10 cellular contexts compared by ENCODE assay signal in genomic region chr3:176579741-176580185, GRCh38.
DNase-seq lines count a peak whose midpoint lies in the region; ATAC-seq and TF ChIP-seq lines count a peak whose summit lies in the region.
"Had no signal": no experiment of that assay in that cellular context is flagged by ENCODE, and none has a peak within 500 bp of the region (broad histone marks: within the 10 kb centered on the region; RNA-seq: fewer than 3 reads in every experiment).

No MANE protein-coding gene starts in this region.

- H3K27ac ChIP-seq in KMS-11, result peak overlapping the region; percentile 45; the same call in 1 of the 2 replicates
- no peak overlapping the region for H3K27ac ChIP-seq in mesendoderm (ENCODE audit: low read depth, low read length)
- H3K27ac ChIP-seq: thoracic aorta had no signal

- H3K27me3 ChIP-seq in KMS-11 (ENCODE audit: insufficient read depth, low read depth) (no peaks in the 10 kb centered on the region), mesendoderm (ENCODE audit: insufficient read depth, low read length, poor library complexity) (no peaks in the 10 kb centered on the region)

- peaks cover 45% of the 10 kb centered on the region for H3K4me1 ChIP-seq in KMS-11 (ENCODE audit: low read depth, poor library complexity, severe bottlenecking)
- H3K4me1 ChIP-seq in mesendoderm (ENCODE audit: control insufficient read depth, low read depth, low read length), result no peaks in the 10 kb centered on the region

- no CpG with 5 or more reads among the region's 2 CpGs for WGBS in mesendoderm (ENCODE audit: extremely low coverage, insufficient coverage, low lambda C conversion rate)

- H3K56ac ChIP-seq in mesendoderm (ENCODE audit: low read length), result no peak overlapping the region

- H3K36me3 ChIP-seq in KMS-11 (ENCODE audit: insufficient read depth), result no peaks in the 10 kb centered on the region
- H3K36me3 ChIP-seq in mesendoderm (ENCODE audit: control insufficient read depth, insufficient read depth, low read length), result no peaks in the 10 kb centered on the region
- H3K36me3 ChIP-seq: thoracic aorta had no signal

- no peaks in the 10 kb centered on the region for H3K36me3 Mint-ChIP-seq in chondrocyte (ENCODE audit: low read depth)

- no peaks in the 10 kb centered on the region for H3K79me1 ChIP-seq in mesendoderm (ENCODE audit: low read length)

- H3K27me3 Mint-ChIP-seq in chondrocyte (ENCODE audit: low read depth), result peaks cover 6% of the 10 kb centered on the region

- DNase-seq in iris pigment epithelial cell (ENCODE audit: low read depth) (peak; percentile 64), NCI-H146 treated with DMSO at 0.1 percent for 48 hours (lab: John Stamatoyannopoulos, UW; ENCODE audit: unreplicated experiment) (no peak), NCI-H1694 (lab: John Stamatoyannopoulos, UW) (no peak), mesendoderm (no peak), chondrocyte (ENCODE audit: low spot score) (no peak)
- DNase-seq: left colon had no signal

- no peak overlapping the region for H3K9ac ChIP-seq in KMS-11
- no peak overlapping the region for H3K9ac ChIP-seq in mesendoderm (ENCODE audit: low read length)

- H2AFZ ChIP-seq in KMS-11 (ENCODE audit: low read depth), result no peak overlapping the region

- H3K18ac ChIP-seq in mesendoderm (ENCODE audit: low read length), result no peak overlapping the region

- no peak overlapping the region for H3K4me3 Mint-ChIP-seq in chondrocyte (ENCODE audit: unreplicated experiment)

- H2BK5ac ChIP-seq in mesendoderm (ENCODE audit: low read length), result no peak overlapping the region

- no peaks in the 10 kb centered on the region for H3K9me3 Mint-ChIP-seq in chondrocyte (ENCODE audit: low read depth)

- H4K5ac ChIP-seq in mesendoderm (ENCODE audit: low read length), result no peak overlapping the region

- no peak overlapping the region for H2BK15ac ChIP-seq in mesendoderm (replicated peaks; ENCODE audit: low read depth)

- H3K4me2 ChIP-seq in KMS-11 (peak overlapping the region; percentile 66), mesendoderm (ENCODE audit: low read length) (no peak overlapping the region)

- H3K4ac ChIP-seq in mesendoderm (ENCODE audit: low read depth, low read length), result no peak overlapping the region

- H3K27ac Mint-ChIP-seq in chondrocyte (ENCODE audit: unreplicated experiment), result no peak overlapping the region

- H3K79me2 ChIP-seq in KMS-11 (ENCODE audit: insufficient read depth, low read depth) (no peaks in the 10 kb centered on the region), mesendoderm (ENCODE audit: control insufficient read depth, insufficient read depth, low read length) (no peaks in the 10 kb centered on the region)

- H3K4me1 Mint-ChIP-seq in chondrocyte (ENCODE audit: low read depth), result peaks cover 7% of the 10 kb centered on the region

- TF ChIP-seq CTCF in KMS-11 (conservative IDR thresholded peaks at IDR 0.05; ENCODE audit: low read depth, low read length) (no peak), chondrocyte (IDR thresholded peaks at IDR 0.05) (no peak)

- H3K4me3 ChIP-seq in KMS-11 (IDR thresholded peaks at IDR 0.05; ENCODE audit: insufficient read depth, low read depth, low read length), result no peak overlapping the region
- H3K4me3 ChIP-seq in mesendoderm (ENCODE audit: low read length), result no peak overlapping the region
- H3K4me3 ChIP-seq: thoracic aorta had no signal

- no peak overlapping the region for H4K8ac ChIP-seq in mesendoderm (ENCODE audit: low read depth, low read length)

- peak; percentile 65 for ATAC-seq in GM18520 (IDR thresholded peaks at IDR 0.05; ENCODE audit: unreplicated experiment)
- peak; percentile 43 for ATAC-seq in HG02642 (IDR thresholded peaks at IDR 0.05; ENCODE audit: poor library complexity, unreplicated experiment)
- ATAC-seq: left colon had no signal

- no peak overlapping the region for H3K23ac ChIP-seq in mesendoderm (ENCODE audit: low read length)

- no peak overlapping the region for H2BK120ac ChIP-seq in mesendoderm (ENCODE audit: low read depth, low read length)

- H2AK5ac ChIP-seq in mesendoderm (ENCODE audit: low read length), result no peak overlapping the region

- H4K20me1 ChIP-seq in KMS-11 (ENCODE audit: insufficient read depth), result no peaks in the 10 kb centered on the region
